In the genomic region with DNA sequence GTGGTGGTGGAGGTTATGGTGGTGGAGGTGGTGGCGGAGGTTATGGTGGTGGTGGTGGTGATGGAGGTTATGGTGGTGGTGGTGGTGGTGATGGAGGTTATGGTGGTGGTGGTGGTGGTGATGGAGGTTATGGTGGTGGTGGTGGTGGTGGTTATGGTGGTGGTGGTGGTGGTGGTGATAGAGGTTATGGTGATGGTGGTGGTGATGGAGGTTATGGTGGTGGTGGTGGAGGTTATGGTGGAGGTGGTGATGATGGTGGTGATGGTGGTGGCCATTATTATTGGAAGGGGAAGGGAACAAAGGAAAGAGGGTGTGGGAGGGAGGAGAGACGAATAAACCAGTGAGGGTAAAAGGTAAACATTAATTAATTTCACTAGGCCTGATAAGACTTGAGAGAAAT, we compare ENCODE assay signal across 22 cellular contexts.
"Had no signal": no experiment of that assay in that cellular context is flagged by ENCODE, and none has a peak within 500 bp of the region (broad histone marks: within the 10 kb centered on the region; RNA-seq: fewer than 3 reads in every experiment).

No MANE protein-coding gene starts in this region.

- H3K4me3 Mint-ChIP-seq: activated naive CD4-positive, alpha-beta T cell treated with anti-CD3 and anti-CD28 coated beads, Interleukin-2, amount 10 ng/mL, durations not matched to agents 7 days and 5 days had no signal

- H3K27me3 Mint-ChIP-seq: activated CD4-positive, alpha-beta T cell treated with anti-CD3 and anti-CD28 coated beads, Interleukin-2, amount 10 ng/mL, durations not matched to agents 7 days and 5 days had no signal

- H3K4me1 ChIP-seq: adrenal gland, ascending aorta, left lung had no signal

- H3K27ac Mint-ChIP-seq: progenitor cell of endocrine pancreas had no signal

- ATAC-seq: activated CD4-positive, CD25-positive, alpha-beta regulatory T cell treated with anti-CD3 and anti-CD28 coated beads, Interleukin-2, amount 50 U/mL, for 24 hours; left lung had no signal

- H3K36me3 ChIP-seq: adrenal gland, ascending aorta, brain microvascular endothelial cell, esophagus muscularis mucosa, left lung, stomach, suprapubic skin, tibial nerve had no signal

- H3K9me3 ChIP-seq: adrenal gland, ascending aorta, esophagus muscularis mucosa, left lung, stomach, suprapubic skin, tibial nerve had no signal

- H3K4me3 ChIP-seq: adrenal gland, ascending aorta, esophagus muscularis mucosa, left lung, lung, stomach, suprapubic skin, tibial nerve had no signal

- DNase-seq: activated CD4-positive, alpha-beta T cell treated with anti-CD3 and anti-CD28 coated beads, Interleukin-2, amount 10 ng/mL, durations not matched to agents 7 days and 5 days; activated effector memory CD4-positive, alpha-beta T cell treated with anti-CD3 and anti-CD28 coated beads, Interleukin-2, amount 50 U/mL, for 16 hours; activated naive CD4-positive, alpha-beta T cell treated with anti-CD3 and anti-CD28 coated beads, Interleukin-2, amount 10 ng/mL, durations not matched to agents 7 days and 5 days; adrenal gland; brain microvascular endothelial cell; caudate nucleus; effector memory CD4-positive, alpha-beta T cell; hippocampal formation; kidney glomerular epithelial cell; left lung; naive B cell; retina; stimulated activated CD4-positive, alpha-beta T cell treated with anti-CD3 and anti-CD28 coated beads, Interleukin-2, amount 100 ng/mL, for 48 hours; stomach had no signal

- H3K36me3 Mint-ChIP-seq: activated naive CD4-positive, alpha-beta T cell treated with anti-CD3 and anti-CD28 coated beads, Interleukin-2, amount 10 ng/mL, durations not matched to agents 7 days and 5 days; naive B cell had no signal

- H3K27me3 ChIP-seq: adrenal gland, ascending aorta, brain microvascular endothelial cell, esophagus muscularis mucosa, stomach, suprapubic skin, tibial nerve had no signal

- H3K27ac ChIP-seq: adrenal gland, ascending aorta, brain microvascular endothelial cell, esophagus muscularis mucosa, left lung, stomach, suprapubic skin, tibial nerve, VCaP had no signal
